ENCODE assay signal across 25 cellular contexts in genomic region chr7:121262221-121262620, GRCh38.
DNase-seq lines count a peak whose midpoint lies in the region; ATAC-seq and TF ChIP-seq lines count a peak whose summit lies in the region.
"Had no signal": no experiment of that assay in that cellular context is flagged by ENCODE, and none has a peak within 500 bp of the region (broad histone marks: within the 10 kb centered on the region; RNA-seq: fewer than 3 reads in every experiment).

No MANE protein-coding gene starts in this region.

- peaks cover 16 to 43% of the 10 kb centered on the region in 2 donors for H3K4me1 Mint-ChIP-seq in stimulated activated naive B cell treated with anti-CD40 and anti-IgM and Interleukin-4, amounts not matched to agents 10 μg/mL and 1 μg/mL and 100 μg/mL, for 72 hours

- H3K9me3 Mint-ChIP-seq in stimulated activated naive B cell treated with anti-CD40 and anti-IgM and Interleukin-4, amounts not matched to agents 10 μg/mL and 1 μg/mL and 100 μg/mL, for 72 hours = no peaks in the 10 kb centered on the region

- H3K9me3 ChIP-seq in adipocyte (ENCODE audit: control insufficient read depth, low read length) = no peaks in the 10 kb centered on the region
- H3K9me3 ChIP-seq: A549, MG63 had no signal

- peaks cover 6% of the 10 kb centered on the region for H3K36me3 ChIP-seq in adipocyte (ENCODE audit: control insufficient read depth, insufficient read depth, low read length, severe bottlenecking)
- H3K36me3 ChIP-seq: MG63 had no signal

- no peak for TF ChIP-seq CTCF in fibroblast of pulmonary artery (IDR thresholded peaks at IDR 0.05; ENCODE audit: low read length, missing control alignments)

- no peak overlapping the region for H3K4me3 Mint-ChIP-seq in stimulated activated naive B cell treated with anti-CD40 and anti-IgM and Interleukin-4, amounts not matched to agents 10 μg/mL and 1 μg/mL and 100 μg/mL, for 72 hours

- H3K27ac Mint-ChIP-seq in stimulated activated naive B cell treated with anti-CD40 and anti-IgM and Interleukin-4, amounts not matched to agents 10 μg/mL and 1 μg/mL and 100 μg/mL, for 72 hours = peak overlapping the region; percentile 32

- H3K36me3 Mint-ChIP-seq in stimulated activated naive B cell treated with anti-CD40 and anti-IgM and Interleukin-4, amounts not matched to agents 10 μg/mL and 1 μg/mL and 100 μg/mL, for 72 hours = peaks cover 19 to 31% of the 10 kb centered on the region in 2 donors

- H3K4me3 ChIP-seq in adipocyte (ENCODE audit: low read length) (no peak overlapping the region), fibroblast of pulmonary artery (replicated peaks; ENCODE audit: low read depth, low read length) (no peak overlapping the region)
- H3K4me3 ChIP-seq: A549, GM23248, MG63, PC-9 had no signal

- peak; percentile 61 for DNase-seq in EH (ENCODE audit: low read depth)
- DNase-seq in adipocyte (ENCODE audit: low read depth) = peak; percentile 29
- peak; percentile 7 for DNase-seq in fibroblast of pulmonary artery (ENCODE audit: low read depth)
- DNase-seq in stimulated activated naive B cell treated with anti-CD40 and anti-IgM and Interleukin-4, amounts not matched to agents 10 μg/mL and 1 μg/mL and 100 μg/mL, for 72 hours = no peak
- DNase-seq in inferior parietal cortex (ENCODE audit: extremely low spot score) = no peak
- DNase-seq in SHP77 (lab: John Stamatoyannopoulos, UW) = no peak
- no peak for DNase-seq in NCI-H82 (lab: John Stamatoyannopoulos, UW)
- no peak for DNase-seq in HEK293T (ENCODE audit: extremely low spot score)
- DNase-seq: DMS153; DND-41; GM23248; H7; KG1; MG63; NCI-H1105 treated with DMSO at 0.1 percent for 48 hours; NCI-H146; NCI-H1930; NCI-H2107; NCI-H446; NCI-H524 treated with DMSO at 0.1 percent for 48 hours; NCI-H774; NK-92 treated with Interleukin-12 subunit alpha and Interleukin-12 subunit beta, amount 100 ng/mL, for 24 hours; PC-9; Right ventricle myocardium superior had no signal

- H3K27me3 Mint-ChIP-seq in stimulated activated naive B cell treated with anti-CD40 and anti-IgM and Interleukin-4, amounts not matched to agents 10 μg/mL and 1 μg/mL and 100 μg/mL, for 72 hours = no peaks in the 10 kb centered on the region

- H3K9ac ChIP-seq in adipocyte (ENCODE audit: low read length) = no peak overlapping the region
- H3K9ac ChIP-seq: GM23248 had no signal

- H3K27me3 ChIP-seq in adipocyte (replicated peaks; ENCODE audit: control insufficient read depth, insufficient read depth, low read length) = no peaks in the 10 kb centered on the region
- H3K27me3 ChIP-seq: MG63 had no signal

- ATAC-seq in stimulated activated naive B cell treated with anti-CD40 and anti-IgM and Interleukin-4, amounts not matched to agents 10 μg/mL and 1 μg/mL and 100 μg/mL, for 72 hours (replicated peaks) = no peak
- ATAC-seq: A549 had no signal

- POLR2A ChIA-PET in HEK293T (lab: Yijun Ruan, JAX) = no interaction called here

- CTCF ChIA-PET in HEK293T (lab: Yijun Ruan, JAX) = no interaction called here

- H3K4me1 ChIP-seq in adipocyte (ENCODE audit: control insufficient read depth, insufficient read depth, low read length) = peaks cover 2% of the 10 kb centered on the region
- H3K4me1 ChIP-seq: A549 had no signal

TF ChIP-seq in HEK293T, 16 proteins besides CTCF, POLR2A, EP300 and RAD21:
- TF ChIP-seq SP1 (IDR thresholded peaks at IDR 0.05) = no peak
- TF ChIP-seq LEF1 (IDR thresholded peaks at IDR 0.05; ENCODE audit: borderline replicate concordance) = no peak
- TF ChIP-seq ARNT (IDR thresholded peaks at IDR 0.05) = no peak
- TF ChIP-seq BHLHE40 (IDR thresholded peaks at IDR 0.05; ENCODE audit: borderline replicate concordance) = no peak
- TF ChIP-seq SUZ12 (IDR thresholded peaks at IDR 0.05) = no peak
- TF ChIP-seq FOXK2 (IDR thresholded peaks at IDR 0.05) = no peak

Comparison
In these comparisons a context has a peak if more than half of its experiments do, and no peak if none do; other contexts are left out.
1. DNase-seq: peak in EH (single experiment), adipocyte (single experiment) and fibroblast of pulmonary artery (single experiment); none in stimulated activated naive B cell treated with anti-CD40 and anti-IgM and Interleukin-4, amounts not matched to agents 10 μg/mL and 1 μg/mL and 100 μg/mL, for 72 hours (single experiment), inferior parietal cortex (single experiment), SHP77 (0 of 2), NCI-H82 (single experiment) and HEK293T (single experiment).